ENCODE assay signal across 10 cellular contexts in the genomic region with DNA sequence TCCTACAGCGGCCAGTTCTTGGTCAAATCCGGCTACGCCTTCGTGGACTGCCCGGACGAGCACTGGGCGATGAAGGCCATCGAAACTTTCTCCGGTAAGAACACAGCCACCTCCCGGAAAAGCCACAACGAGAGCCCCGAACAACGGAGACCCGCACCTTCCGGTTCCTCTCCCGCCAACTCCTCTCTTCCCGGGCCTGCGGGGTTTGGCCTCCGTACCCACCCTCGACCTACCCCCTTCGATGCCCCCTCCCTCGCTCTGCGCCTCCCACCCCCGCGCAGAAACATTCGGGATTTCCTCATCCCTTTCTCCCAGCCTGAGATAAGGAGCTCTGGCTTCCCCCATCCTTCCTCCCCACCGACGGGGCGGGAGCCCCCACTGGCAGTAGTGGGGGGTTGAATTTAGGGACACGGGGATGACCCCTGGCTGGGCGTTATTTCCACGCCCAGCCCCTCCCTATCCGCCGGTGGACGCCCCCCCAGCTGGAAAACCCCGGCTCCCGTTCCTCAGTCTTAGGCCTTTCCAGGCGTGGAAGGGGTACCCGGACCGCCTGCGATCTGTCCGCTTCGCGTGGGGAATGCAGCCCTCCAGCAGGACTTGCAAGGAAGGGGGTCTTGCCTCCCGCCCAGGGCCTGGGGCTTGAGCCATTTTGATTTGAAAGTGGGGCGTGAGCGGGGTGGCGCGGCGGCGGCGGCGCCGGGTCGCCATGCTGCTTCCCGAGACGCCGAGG. TPM values are rescaled to one million over a fixed set of nuclear protein-coding genes. Genes with fewer than 3 reads are reported as not detected.
DNase-seq lines count a peak whose midpoint lies in the region; ATAC-seq and TF ChIP-seq lines count a peak whose summit lies in the region.
"Had no signal": no experiment of that assay in that cellular context is flagged by ENCODE, and none has a peak within 500 bp of the region (broad histone marks: within the 10 kb centered on the region; RNA-seq: fewer than 3 reads in every experiment).

No MANE protein-coding gene starts in this region.

- peak overlapping the region; percentile 95 to 100 (median 100) for H3K27ac Mint-ChIP-seq in H9
- no peak overlapping the region for H3K27ac Mint-ChIP-seq in activated T-helper 17 cell treated with anti-CD3 and anti-CD28 coated beads, Interleukin-2, amount 50 U/mL, for 72 hours

- POLR2A ChIA-PET in AG04449 (lab: Yijun Ruan, JAX) = interaction anchor here (0.6 to 1.6 kb wide), 8 partner anchors 23 to 648 kb away, joined by 3 to 4 read pairs (median 3); partner anchors contain the start of gene SNF8

- H3K36me3 Mint-ChIP-seq in H9 (ENCODE audit: insufficient read depth in 1 of 3, low read depth in 3 of 3) = peaks cover 26 to 36% (median 30%) of the 10 kb centered on the region in 3 experiments
- peaks cover 15% of the 10 kb centered on the region for H3K36me3 Mint-ChIP-seq in activated T-helper 17 cell treated with anti-CD3 and anti-CD28 coated beads, Interleukin-2, amount 50 U/mL, for 72 hours (ENCODE audit: low read depth)

- DNase-seq in AG04449 (ENCODE audit: low read depth, low spot score) (no peak), H9 (peak; percentile 41), left kidney (ENCODE audit: low read depth, low spot score) (peak; percentile 64), NOMO-1 treated with DMSO at 0.1 percent for 48 hours (lab: John Stamatoyannopoulos, UW; ENCODE audit: unreplicated experiment) (no peak), dermis blood vessel endothelial cell (no peak)
- DNase-seq: heart right ventricle had no signal

- peak overlapping the region; percentile 93 to 100 for H3K4me3 Mint-ChIP-seq in H9
- H3K4me3 Mint-ChIP-seq in activated T-helper 17 cell treated with anti-CD3 and anti-CD28 coated beads, Interleukin-2, amount 50 U/mL, for 72 hours = peak overlapping the region; percentile 60

- H3K23ac ChIP-seq in H9 (ENCODE audit: insufficient read length, low read depth, low read length) = no peak overlapping the region

- peak overlapping the region; percentile 0 for H3K27ac ChIP-seq in H9 (ENCODE audit: insufficient read length, low read depth, low read length)
- H3K27ac ChIP-seq: heart right ventricle had no signal

- peak overlapping the region; percentile 66 for H3K18ac ChIP-seq in H9 (ENCODE audit: insufficient read length, low read depth, low read length)

- no peaks in the 10 kb centered on the region for H3K27me3 ChIP-seq in H9 (ENCODE audit: insufficient read depth, low read length)

- H4K5ac ChIP-seq in H9 (ENCODE audit: insufficient read length, low read depth, low read length) = no peak overlapping the region

- peak overlapping the region; percentile 94 for H3K14ac ChIP-seq in H9 (ENCODE audit: insufficient read depth, low read length)

- CTCF ChIA-PET in AG04449 (lab: Yijun Ruan, JAX) = interaction anchor here (1.3 to 8.2 kb wide), 3 partner anchors 23 to 114 kb away, joined by 3 to 71 read pairs (median 9); no protein-coding TSS in a partner anchor

- TF ChIP-seq CTCF in AG04449 (IDR thresholded peaks at IDR 0.05; ENCODE audit: insufficient read depth, low read length, missing control alignments) (no peak), H9 (conservative IDR thresholded peaks at IDR 0.05) (no peak)

- H3K4me1 ChIP-seq in H9 (ENCODE audit: insufficient read depth, low read length) = no peaks in the 10 kb centered on the region

- no peak overlapping the region for H3K4ac ChIP-seq in H9 (ENCODE audit: low read depth, low read length)

- no peak overlapping the region for H2AK5ac ChIP-seq in H9 (ENCODE audit: insufficient read length, low read length)

- no peak overlapping the region for H3K56ac ChIP-seq in H9 (ENCODE audit: insufficient read length, low read depth, low read length)

- no CpG with 5 or more reads among the region's 58 CpGs for WGBS in H9 (ENCODE audit: extremely low coverage, insufficient read length, low lambda C conversion rate)

- no peak overlapping the region for H2BK5ac ChIP-seq in H9 (ENCODE audit: insufficient read length, low read length)

- H2BK120ac ChIP-seq in H9 (ENCODE audit: low read depth, low read length, poor library complexity, severe bottlenecking) = no peak overlapping the region

- H3K27me3 Mint-ChIP-seq in H9 (ENCODE audit: low read depth) = no peaks in the 10 kb centered on the region; the same call in 1 of the 2 replicates
- H3K27me3 Mint-ChIP-seq in activated T-helper 17 cell treated with anti-CD3 and anti-CD28 coated beads, Interleukin-2, amount 50 U/mL, for 72 hours = peaks cover 67% of the 10 kb centered on the region

- H2BK12ac ChIP-seq in H9 (ENCODE audit: insufficient read length, low read depth, low read length) = no peak overlapping the region

- no peak overlapping the region for H3T11ph ChIP-seq in H9 (ENCODE audit: low read length)

- H2BK15ac ChIP-seq in H9 (ENCODE audit: low read depth, low read length) = no peak overlapping the region

- no peak for ATAC-seq in activated T-helper 17 cell treated with anti-CD3 and anti-CD28 coated beads, Interleukin-2, amount 50 U/mL, for 72 hours (replicated peaks)
- ATAC-seq in GM18861 (IDR thresholded peaks at IDR 0.05; ENCODE audit: unreplicated experiment) (no peak), HG03097 (IDR thresholded peaks at IDR 0.05; ENCODE audit: low FRiP score, unreplicated experiment) (no peak)

- peaks cover 42% of the 10 kb centered on the region; the same call in 1 of the 2 replicates for H3K79me2 ChIP-seq in H9 (ENCODE audit: insufficient read depth, low read length)

- H4K20me1 ChIP-seq in H9 (ENCODE audit: control insufficient read depth, insufficient read depth, insufficient read length) = no peaks in the 10 kb centered on the region

- peak overlapping the region; percentile 91 for H3K4me3 ChIP-seq in AG04449 (ENCODE audit: low read depth, low read length)

- H3K9me3 Mint-ChIP-seq in H9 = peaks cover 4% of the 10 kb centered on the region in 2 experiments; a peak in 3 of 5 replicates
- no peaks in the 10 kb centered on the region for H3K9me3 Mint-ChIP-seq in activated T-helper 17 cell treated with anti-CD3 and anti-CD28 coated beads, Interleukin-2, amount 50 U/mL, for 72 hours

- peak overlapping the region; percentile 88 for H3K9ac ChIP-seq in H9 (ENCODE audit: extremely low read depth, insufficient read length, low read length)

- no peaks in the 10 kb centered on the region for H3K9me3 ChIP-seq in H9 (ENCODE audit: control insufficient read depth, low read depth, low read length)
- H3K9me3 ChIP-seq: heart right ventricle had no signal

- H2BK20ac ChIP-seq in H9 (ENCODE audit: low read depth, low read length, poor library complexity, severe bottlenecking) = no peak overlapping the region

- peaks cover 21% of the 10 kb centered on the region for H3K23me2 ChIP-seq in H9 (ENCODE audit: insufficient read length, low read depth, low read length, poor library complexity, severe bottlenecking)

- H4K91ac ChIP-seq in H9 (ENCODE audit: insufficient read length, low read depth, low read length) = no peak overlapping the region

- H3K4me2 ChIP-seq in H9 (ENCODE audit: insufficient read depth, insufficient read length, low read length) = peak overlapping the region; percentile 63

- H4K8ac ChIP-seq in H9 (replicated peaks; ENCODE audit: insufficient read length, low read depth, low read length) = no peak overlapping the region

- H3K79me1 ChIP-seq in H9 (ENCODE audit: insufficient read depth, low read depth, low read length, poor library complexity, severe bottlenecking) = no peaks in the 10 kb centered on the region

- no peak overlapping the region for H2AFZ ChIP-seq in H9 (ENCODE audit: low read length)

- H3K4me1 Mint-ChIP-seq in H9 = peaks cover 41 to 42% of the 10 kb centered on the region in 2 experiments
- H3K4me1 Mint-ChIP-seq in activated T-helper 17 cell treated with anti-CD3 and anti-CD28 coated beads, Interleukin-2, amount 50 U/mL, for 72 hours = peaks cover 10% of the 10 kb centered on the region

RNA-seq across cellular contexts. Expression of gene IGF2BP1, which starts 0.8 kb away (rescaled TPM):
- total RNA-seq in H9 (2021) (432 and 434 TPM in 2 replicates), dermis blood vessel endothelial cell (0.51 and 0.85 TPM in 2 replicates)
- under 1 TPM in 1 of 2 donors, not detected in 1; 0.63 TPM for total RNA-seq in activated T-helper 17 cell treated with anti-CD3 and anti-CD28 coated beads, Interleukin-2, amount 50 U/mL, for 72 hours
- total RNA-seq: heart right ventricle had no signal

RNA-seq across cellular contexts. Expression of gene GIP, which starts 29.6 kb away (rescaled TPM):
- total RNA-seq in H9 (2021) = not detected in 2 replicates
- total RNA-seq in activated T-helper 17 cell treated with anti-CD3 and anti-CD28 coated beads, Interleukin-2, amount 50 U/mL, for 72 hours = not detected
- not detected in 2 replicates for total RNA-seq in dermis blood vessel endothelial cell
- total RNA-seq: heart right ventricle, RPMI7951 had no signal

RNA-seq across cellular contexts. Expression of gene SNF8, which starts 53.4 kb away (rescaled TPM):
- total RNA-seq in H9 (2021) (129 and 139 TPM in 2 replicates), dermis blood vessel endothelial cell (127 and 138 TPM in 2 replicates)
- 100 to 1,000 TPM in 1 of 2 donors, 10 to 100 TPM in 1; 62.7 to 127 TPM for total RNA-seq in activated T-helper 17 cell treated with anti-CD3 and anti-CD28 coated beads, Interleukin-2, amount 50 U/mL, for 72 hours

Comparison
In these comparisons a context has a peak if more than half of its experiments do, and no peak if none do; other contexts are left out.
1. DNase-seq: peak in H9 (single experiment) and left kidney (single experiment); none in AG04449 (single experiment), NOMO-1 treated with DMSO at 0.1 percent for 48 hours (single experiment) and dermis blood vessel endothelial cell (single experiment).
2. RNA of gene IGF2BP1, which starts 0.8 kb away (total RNA-seq): 432 to 434 TPM in H9; 0.51 to 0.85 TPM in dermis blood vessel endothelial cell and 0.63 TPM in activated T-helper 17 cell treated with anti-CD3 and anti-CD28 coated beads, Interleukin-2, amount 50 U/mL, for 72 hours; every median in the first group is over 100 times any median in the second.